ENCODE assay signal across 22 cellular contexts in the genomic region with DNA sequence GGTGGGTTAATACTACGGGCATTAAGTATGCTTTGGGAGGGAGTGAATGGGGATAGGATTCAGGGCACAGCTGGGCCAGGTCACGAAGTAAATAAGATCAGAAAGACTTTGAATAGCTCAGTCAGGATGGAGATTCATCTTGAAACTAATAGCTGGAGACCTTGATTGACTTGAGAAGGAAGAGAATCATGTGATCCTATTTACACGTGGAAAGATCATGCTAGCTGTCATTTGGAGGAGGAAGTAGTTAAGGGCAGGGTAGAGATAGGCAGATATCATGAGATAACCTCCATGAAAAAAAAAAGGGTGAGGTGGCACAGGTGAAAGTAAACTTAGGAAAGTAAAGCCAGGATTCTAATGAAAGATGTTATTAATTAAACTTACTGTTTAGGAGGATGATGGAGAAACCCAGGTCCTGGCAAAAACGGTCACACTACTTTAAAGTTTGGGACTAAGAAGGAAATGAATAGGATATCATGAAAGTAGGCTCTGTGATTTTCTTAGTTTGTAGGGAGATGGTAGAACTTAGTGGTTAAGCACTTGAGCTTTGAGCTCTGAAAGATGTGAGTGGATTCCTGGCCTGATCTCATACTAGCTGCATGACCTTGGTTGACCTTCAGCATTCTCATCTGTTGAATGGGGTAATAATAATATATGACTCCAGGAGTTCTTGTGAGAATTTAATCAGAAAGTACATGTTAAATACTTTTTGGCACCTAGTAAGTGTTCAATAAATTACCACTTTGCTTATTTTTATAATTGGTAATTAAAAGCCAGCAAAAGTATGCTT.
"Had no signal": no experiment of that assay in that cellular context is flagged by ENCODE, and none has a peak within 500 bp of the region (broad histone marks: within the 10 kb centered on the region; RNA-seq: fewer than 3 reads in every experiment).

No MANE protein-coding gene starts in this region.

- DNase-seq: activated B cell treated with CpG ODN at 0.5 μM for 24 hours; activated CD4-positive, alpha-beta T cell treated with anti-CD3 and anti-CD28 coated beads, Interleukin-2, amount 10 ng/mL, durations not matched to agents 7 days and 5 days; activated CD8-positive, alpha-beta T cell treated with anti-CD3 and anti-CD28 coated beads, Interleukin-2, amount 10 ng/mL, durations not matched to agents 7 days and 5 days; activated naive CD4-positive, alpha-beta T cell treated with Interleukin-2 at 50 U/mL for 16 hours; activated T-cell treated with anti-CD3 and anti-CD28 coated beads, Interleukin-2, amount 50 U/mL, for 24 hours; body of pancreas; dermis blood vessel endothelial cell; effector memory CD4-positive, alpha-beta T cell; esophagus squamous epithelium; immature natural killer cell; kidney glomerular epithelial cell; left ventricle myocardium superior; naive B cell; right cardiac atrium; stimulated activated CD4-positive, alpha-beta T cell treated with anti-CD3 and anti-CD28 coated beads, Interleukin-15, amount 100 ng/mL, for 24 hours; stimulated activated CD4-positive, alpha-beta T cell treated with anti-CD3 and anti-CD28 coated beads, Interleukin-2, amount 100 ng/mL, for 48 hours; stimulated activated naive CD8-positive, alpha-beta T cell treated with anti-CD3 and anti-CD28 coated beads, Interleukin-15, amount 100 ng/mL, for 72 hours; trophoblast cell had no signal

- H3K9me3 Mint-ChIP-seq: activated B cell treated with CpG ODN at 0.5 μM for 24 hours; activated CD4-positive, alpha-beta T cell treated with anti-CD3 and anti-CD28 coated beads, Interleukin-2, amount 10 ng/mL, durations not matched to agents 7 days and 5 days; activated T-cell treated with anti-CD3 and anti-CD28 coated beads, Interleukin-2, amount 50 U/mL, for 24 hours; activated T-helper 2 cell treated with anti-CD3 and anti-CD28 coated beads, Interferon-gamma antibody, Interleukin-2, Interleukin-4, amounts not matched to agents 10 μg/mL and 5 μg/mL and 100 μg/mL, durations not matched to agents 14 hours and 24 hours and 36 hours; memory B cell; neural progenitor cell; stimulated activated naive CD8-positive, alpha-beta T cell treated with anti-CD3 and anti-CD28 coated beads, Interleukin-15, amount 100 ng/mL, for 72 hours; T-helper 2 cell treated with Interferon-gamma antibody and Interleukin-4, amounts not matched to agents 5 μg/mL and 100 μg/mL, for 36 hours had no signal

- H3K4me3 Mint-ChIP-seq: activated B cell treated with CpG ODN at 0.5 μM for 24 hours; activated CD4-positive, alpha-beta T cell treated with anti-CD3 and anti-CD28 coated beads, Interleukin-2, amount 10 ng/mL, durations not matched to agents 7 days and 5 days; activated CD8-positive, alpha-beta T cell treated with anti-CD3 and anti-CD28 coated beads, Interleukin-2, amount 10 ng/mL, durations not matched to agents 7 days and 5 days; activated T-cell treated with anti-CD3 and anti-CD28 coated beads, Interleukin-2, amount 50 U/mL, for 24 hours; immature natural killer cell; memory B cell; naive B cell; neural progenitor cell; stimulated activated naive CD8-positive, alpha-beta T cell treated with anti-CD3 and anti-CD28 coated beads, Interleukin-15, amount 100 ng/mL, for 72 hours; T-helper 2 cell treated with Interferon-gamma antibody and Interleukin-4, amounts not matched to agents 5 μg/mL and 100 μg/mL, for 36 hours had no signal

- ATAC-seq: activated CD8-positive, alpha-beta T cell treated with anti-CD3 and anti-CD28 coated beads, Interleukin-2, amount 10 ng/mL, durations not matched to agents 7 days and 5 days; body of pancreas; left ventricle myocardium superior; right cardiac atrium; stimulated activated naive CD8-positive, alpha-beta T cell treated with anti-CD3 and anti-CD28 coated beads, Interleukin-15, amount 100 ng/mL, for 72 hours had no signal

- H3K4me1 Mint-ChIP-seq: activated B cell treated with CpG ODN at 0.5 μM for 24 hours; activated CD4-positive, alpha-beta T cell treated with anti-CD3 and anti-CD28 coated beads, Interleukin-2, amount 10 ng/mL, durations not matched to agents 7 days and 5 days; immature natural killer cell; memory B cell; naive B cell; stimulated activated naive CD8-positive, alpha-beta T cell treated with anti-CD3 and anti-CD28 coated beads, Interleukin-15, amount 100 ng/mL, for 72 hours had no signal

- H3K27ac Mint-ChIP-seq: activated B cell treated with CpG ODN at 0.5 μM for 24 hours; activated CD4-positive, alpha-beta T cell treated with anti-CD3 and anti-CD28 coated beads, Interleukin-2, amount 10 ng/mL, durations not matched to agents 7 days and 5 days; activated CD8-positive, alpha-beta T cell treated with anti-CD3 and anti-CD28 coated beads, Interleukin-2, amount 10 ng/mL, durations not matched to agents 7 days and 5 days; activated T-cell treated with anti-CD3 and anti-CD28 coated beads, Interleukin-2, amount 50 U/mL, for 24 hours; activated T-helper 2 cell treated with anti-CD3 and anti-CD28 coated beads, Interferon-gamma antibody, Interleukin-2, Interleukin-4, amounts not matched to agents 10 μg/mL and 5 μg/mL and 100 μg/mL, durations not matched to agents 14 hours and 24 hours and 36 hours; immature natural killer cell; memory B cell; naive B cell; neural progenitor cell; stimulated activated naive CD8-positive, alpha-beta T cell treated with anti-CD3 and anti-CD28 coated beads, Interleukin-15, amount 100 ng/mL, for 72 hours; T-helper 2 cell treated with Interferon-gamma antibody and Interleukin-4, amounts not matched to agents 5 μg/mL and 100 μg/mL, for 36 hours had no signal

- H3K36me3 Mint-ChIP-seq: immature natural killer cell, memory B cell, naive B cell, neural progenitor cell had no signal

- H3K27me3 Mint-ChIP-seq: activated B cell treated with CpG ODN at 0.5 μM for 24 hours; activated CD4-positive, alpha-beta T cell treated with anti-CD3 and anti-CD28 coated beads, Interleukin-2, amount 10 ng/mL, durations not matched to agents 7 days and 5 days had no signal
